In the genomic region with DNA sequence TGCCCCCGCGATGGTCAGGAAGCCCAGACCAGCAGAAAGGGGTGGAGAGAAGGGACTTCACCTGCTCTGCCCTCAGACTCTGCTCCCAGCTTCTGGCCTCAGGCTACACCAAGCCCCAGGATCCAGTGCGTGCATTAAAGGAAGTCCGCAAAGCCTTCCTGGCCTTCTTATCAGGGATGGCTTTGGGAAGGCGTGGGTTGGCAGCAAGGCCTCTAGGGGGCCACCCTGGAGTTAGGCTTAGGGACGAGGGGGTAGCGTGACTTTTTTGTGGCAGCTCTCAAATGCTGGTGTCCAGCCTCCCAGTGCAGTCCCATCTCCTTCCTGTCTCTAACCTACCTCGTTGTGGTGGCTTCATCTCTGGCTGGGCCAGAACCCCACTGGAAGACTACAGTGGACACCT, we compare ENCODE assay signal across 11 cellular contexts. TPM values are rescaled to one million over a fixed set of nuclear protein-coding genes. Genes with fewer than 3 reads are reported as not detected.
A peak's percentile ranks its signal among the peaks of the same experiment; 100 is the strongest.
DNase-seq lines count a peak whose midpoint lies in the region; ATAC-seq and TF ChIP-seq lines count a peak whose summit lies in the region.
"Had no signal": no experiment of that assay in that cellular context is flagged by ENCODE, and none has a peak within 500 bp of the region (broad histone marks: within the 10 kb centered on the region; RNA-seq: fewer than 3 reads in every experiment).

No MANE protein-coding gene starts in this region.

- H3K4me1 Mint-ChIP-seq in natural killer cell treated with Interleukin-12 subunit alpha and Interleukin-12 subunit beta and Interleukin-15 and Interleukin-18, amount 100 ng/mL, for 72 hours (ENCODE audit: low read depth in 2 of 2): peaks cover 0 to 13% of the 10 kb centered on the region in 2 donors

- no peaks in the 10 kb centered on the region for H3K9me3 Mint-ChIP-seq in natural killer cell treated with Interleukin-12 subunit alpha and Interleukin-12 subunit beta and Interleukin-15 and Interleukin-18, amount 100 ng/mL, for 72 hours
- H3K9me3 Mint-ChIP-seq: activated naive CD8-positive, alpha-beta T cell treated with anti-CD3 and anti-CD28 coated beads, Interleukin-2, amount 10 ng/mL, durations not matched to agents 7 days and 5 days had no signal

- H3K4me1 ChIP-seq in GM23248 (ENCODE audit: insufficient read depth): no peaks in the 10 kb centered on the region
- H3K4me1 ChIP-seq in stomach: no peaks in the 10 kb centered on the region

- no peak overlapping the region for H3K4me2 ChIP-seq in GM23248 (ENCODE audit: unreplicated experiment)

- DNase-seq in AG09309 (ENCODE audit: low read depth) (no peak), GM23248 (peak; percentile 33), UCSD-AML1 (lab: John Stamatoyannopoulos, UW; ENCODE audit: unreplicated experiment) (peak; percentile 63), iPS-NIHi11 (ENCODE audit: low spot score) (peak; percentile 78), stomach (no peak)
- DNase-seq in natural killer cell treated with Interleukin-12 subunit alpha and Interleukin-12 subunit beta and Interleukin-15 and Interleukin-18, amount 100 ng/mL, for 72 hours (ENCODE audit: low spot score): no peak
- DNase-seq in activated CD4-positive, alpha-beta T cell treated with anti-CD3 and anti-CD28 coated beads for 4 hours: no peak
- DNase-seq: activated naive CD8-positive, alpha-beta T cell treated with anti-CD3 and anti-CD28 coated beads, Interleukin-2, amount 10 ng/mL, durations not matched to agents 7 days and 5 days; stimulated activated CD4-positive, alpha-beta T cell treated with anti-CD3 and anti-CD28 coated beads, Interleukin-2, amount 100 ng/mL, for 24 hours had no signal

- peak; percentile 47 for TF ChIP-seq CTCF in AG09309 (IDR thresholded peaks at IDR 0.05; ENCODE audit: control insufficient read depth, insufficient read depth, low read depth, low read length, missing control alignments)
- peak in 1 of 7 experiments; percentile 7 for TF ChIP-seq CTCF in stomach (IDR thresholded peaks at IDR 0.05)

- no peaks in the 10 kb centered on the region for H3K27me3 ChIP-seq in GM23248 (replicated peaks; ENCODE audit: insufficient read depth)
- no peaks in the 10 kb centered on the region for H3K27me3 ChIP-seq in stomach
- H3K27me3 ChIP-seq: tibial nerve had no signal

- no peaks in the 10 kb centered on the region for H4K20me1 ChIP-seq in GM23248 (ENCODE audit: insufficient read depth)

- no peak for ATAC-seq in HG03439 (IDR thresholded peaks at IDR 0.05; ENCODE audit: unreplicated experiment)
- no peak for ATAC-seq in natural killer cell treated with Interleukin-12 subunit alpha and Interleukin-12 subunit beta and Interleukin-15 and Interleukin-18, amount 100 ng/mL, for 72 hours

- intact Hi-C loops in stomach (cut with DNase I; ENCODE audit: low total_unique reads): loop anchor here (5.0 kb wide), 1 partner anchor 118 kb away; no protein-coding TSS in a partner anchor

- WGBS in GM23248 (ENCODE audit: low coverage in 1 of 2, low lambda C conversion rate in 2 of 2, missing lambda C conversion rate in 2 of 2), 2 experiments: 92 to 93% methylated on average over 8 of the region's 8 CpGs
- 50 to 71% (median 56%) methylated on average over 5 to 8 of the region's 8 CpGs for WGBS in stomach, 5 donors

- H3K27ac Mint-ChIP-seq in natural killer cell treated with Interleukin-12 subunit alpha and Interleukin-12 subunit beta and Interleukin-15 and Interleukin-18, amount 100 ng/mL, for 72 hours: no peak overlapping the region
- H3K27ac Mint-ChIP-seq: activated naive CD8-positive, alpha-beta T cell treated with anti-CD3 and anti-CD28 coated beads, Interleukin-2, amount 10 ng/mL, durations not matched to agents 7 days and 5 days had no signal

- H3K27ac ChIP-seq in GM23248 (no peak overlapping the region), stomach (no peak overlapping the region)
- H3K27ac ChIP-seq: tibial nerve had no signal

- H3K4me3 Mint-ChIP-seq in natural killer cell treated with Interleukin-12 subunit alpha and Interleukin-12 subunit beta and Interleukin-15 and Interleukin-18, amount 100 ng/mL, for 72 hours: no peak overlapping the region
- H3K4me3 Mint-ChIP-seq: activated naive CD8-positive, alpha-beta T cell treated with anti-CD3 and anti-CD28 coated beads, Interleukin-2, amount 10 ng/mL, durations not matched to agents 7 days and 5 days had no signal

- no peak overlapping the region for H2AFZ ChIP-seq in GM23248

- no peaks in the 10 kb centered on the region for H3K9me3 ChIP-seq in GM23248 (ENCODE audit: low read depth)
- H3K9me3 ChIP-seq in stomach: no peaks in the 10 kb centered on the region
- H3K9me3 ChIP-seq: tibial nerve had no signal

- H3K36me3 Mint-ChIP-seq in natural killer cell treated with Interleukin-12 subunit alpha and Interleukin-12 subunit beta and Interleukin-15 and Interleukin-18, amount 100 ng/mL, for 72 hours: no peaks in the 10 kb centered on the region
- H3K36me3 Mint-ChIP-seq: activated naive CD8-positive, alpha-beta T cell treated with anti-CD3 and anti-CD28 coated beads, Interleukin-2, amount 10 ng/mL, durations not matched to agents 7 days and 5 days had no signal

- no peaks in the 10 kb centered on the region for H3F3A ChIP-seq in GM23248 (ENCODE audit: insufficient read depth)

- no peak overlapping the region for H3K9ac ChIP-seq in GM23248

- TF ChIP-seq POLR2A in stomach (IDR thresholded peaks at IDR 0.05): no peak

- H3K4me3 ChIP-seq in AG09309 (ENCODE audit: control insufficient read depth, low read depth, low read length) (no peak overlapping the region), GM23248 (no peak overlapping the region), stomach (no peak overlapping the region)
- H3K4me3 ChIP-seq: tibial nerve had no signal

- H3K36me3 ChIP-seq in GM23248 (ENCODE audit: low read depth): no peaks in the 10 kb centered on the region
- no peaks in the 10 kb centered on the region for H3K36me3 ChIP-seq in stomach
- H3K36me3 ChIP-seq: tibial nerve had no signal

- H3K9me2 ChIP-seq in GM23248 (ENCODE audit: insufficient read depth): no peaks in the 10 kb centered on the region

- no peaks in the 10 kb centered on the region for H3K27me3 Mint-ChIP-seq in natural killer cell treated with Interleukin-12 subunit alpha and Interleukin-12 subunit beta and Interleukin-15 and Interleukin-18, amount 100 ng/mL, for 72 hours
- H3K27me3 Mint-ChIP-seq: activated naive CD8-positive, alpha-beta T cell treated with anti-CD3 and anti-CD28 coated beads, Interleukin-2, amount 10 ng/mL, durations not matched to agents 7 days and 5 days had no signal

- no peak for TF ChIP-seq EP300 in stomach (IDR thresholded peaks at IDR 0.05)

- in situ Hi-C loops in GM23248 (cut with MboI): no loop called here

- no peaks in the 10 kb centered on the region for H3K79me2 ChIP-seq in GM23248 (ENCODE audit: insufficient read depth)

RNA-seq across cellular contexts. Expression of a gene that starts 18.9 kb away (rescaled TPM):
- 965 and 1,164 TPM in 2 replicates for total RNA-seq in GM23248 (2014; rRNA removed; shearing (Covaris generic))
- polyA plus RNA-seq in GM23248 (2016; fragmentation: Nextera tagmentation; extraction: Ambion mirVana): 665 and 690 TPM in 2 replicates
- 1,000 to 10,000 TPM in 1 of 5 donors, 100 to 1,000 TPM in 4; 144 to 1,657 (median 865) TPM for total RNA-seq in stomach
- 1,000 to 10,000 TPM; 2,501 to 3,071 (median 2,933) TPM for polyA plus RNA-seq in stomach
- total RNA-seq in natural killer cell treated with Interleukin-12 subunit alpha and Interleukin-12 subunit beta and Interleukin-15 and Interleukin-18, amount 100 ng/mL, for 72 hours: 100 to 1,000 TPM; 598 to 910 TPM

RNA-seq across cellular contexts. Expression of a gene that starts 31.3 kb away (rescaled TPM):
- total RNA-seq in GM23248 (2014; rRNA removed; shearing (Covaris generic)): 66.6 and 73.6 TPM in 2 replicates
- polyA plus RNA-seq in GM23248 (2016; fragmentation: Nextera tagmentation; extraction: Ambion mirVana) (35.8 and 38.1 TPM in 2 replicates), stomach (10 to 100 TPM; 32.9 to 60.6 (median 41.9) TPM)
- 10 to 100 TPM in 3 of 5 donors, 1 to 10 TPM in 1, not detected in 1; 8.0 to 42.6 (median 31.5) TPM for total RNA-seq in stomach
- 10 to 100 TPM; 22.4 to 42.6 TPM for total RNA-seq in natural killer cell treated with Interleukin-12 subunit alpha and Interleukin-12 subunit beta and Interleukin-15 and Interleukin-18, amount 100 ng/mL, for 72 hours

RNA-seq across cellular contexts. Expression of a gene that starts 39.7 kb away (rescaled TPM):
- total RNA-seq in GM23248 (2014; rRNA removed; shearing (Covaris generic)): 33.1 and 37.9 TPM in 2 replicates
- polyA plus RNA-seq in GM23248 (2016; fragmentation: Nextera tagmentation; extraction: Ambion mirVana): 33.0 and 35.5 TPM in 2 replicates
- 10 to 100 TPM in 2 of 5 donors, 1 to 10 TPM in 1, not detected in 2; 7.0 to 17.0 (median 14.5) TPM for total RNA-seq in stomach
- polyA plus RNA-seq in stomach: 10 to 100 TPM; 12.2 to 20.8 (median 16.3) TPM
- 10 to 100 TPM in 1 of 2 donors, 1 to 10 TPM in 1; 8.7 to 13.1 TPM for total RNA-seq in natural killer cell treated with Interleukin-12 subunit alpha and Interleukin-12 subunit beta and Interleukin-15 and Interleukin-18, amount 100 ng/mL, for 72 hours

RNA-seq across cellular contexts. Expression of a gene that starts 40.8 kb away (rescaled TPM):
- total RNA-seq in GM23248 (2014; rRNA removed; shearing (Covaris generic)): 60.3 and 60.4 TPM in 2 replicates
- polyA plus RNA-seq in GM23248 (2016; fragmentation: Nextera tagmentation; extraction: Ambion mirVana) (64.9 and 70.9 TPM in 2 replicates), stomach (10 to 100 TPM; 48.1 to 82.9 (median 57.3) TPM)
- total RNA-seq in stomach: 10 to 100 TPM in 4 of 5 donors, 1 to 10 TPM in 1; 2.9 to 67.4 (median 28.4) TPM
- 10 to 100 TPM; 28.0 to 33.2 TPM for total RNA-seq in natural killer cell treated with Interleukin-12 subunit alpha and Interleukin-12 subunit beta and Interleukin-15 and Interleukin-18, amount 100 ng/mL, for 72 hours

RNA-seq across cellular contexts. Expression of a gene that starts 41.8 kb away (rescaled TPM):
- total RNA-seq in GM23248 (2014; rRNA removed; shearing (Covaris generic)): 12.4 and 17.7 TPM in 2 replicates
- 5.1 and 5.8 TPM in 2 replicates for polyA plus RNA-seq in GM23248 (2016; fragmentation: Nextera tagmentation; extraction: Ambion mirVana)
- 10 to 100 TPM in 1 of 5 donors, 1 to 10 TPM in 3, under 1 TPM in 1; 0.58 to 23.7 (median 4.6) TPM for total RNA-seq in stomach
- 10 to 100 TPM in 1 of 3 donors, 1 to 10 TPM in 2; 4.9 to 11.2 (median 5.1) TPM for polyA plus RNA-seq in stomach
- 10 to 100 TPM; 19.4 to 31.0 TPM for total RNA-seq in natural killer cell treated with Interleukin-12 subunit alpha and Interleukin-12 subunit beta and Interleukin-15 and Interleukin-18, amount 100 ng/mL, for 72 hours

Comparison
In these comparisons a context has a peak if more than half of its experiments do, and no peak if none do; other contexts are left out.
1. DNase-seq: peak in GM23248 (single experiment), UCSD-AML1 (single experiment) and iPS-NIHi11 (single experiment); none in AG09309 (single experiment), stomach (single experiment), natural killer cell treated with Interleukin-12 subunit alpha and Interleukin-12 subunit beta and Interleukin-15 and Interleukin-18, amount 100 ng/mL, for 72 hours (single experiment) and activated CD4-positive, alpha-beta T cell treated with anti-CD3 and anti-CD28 coated beads for 4 hours (0 of 2).